In the genomic region with DNA sequence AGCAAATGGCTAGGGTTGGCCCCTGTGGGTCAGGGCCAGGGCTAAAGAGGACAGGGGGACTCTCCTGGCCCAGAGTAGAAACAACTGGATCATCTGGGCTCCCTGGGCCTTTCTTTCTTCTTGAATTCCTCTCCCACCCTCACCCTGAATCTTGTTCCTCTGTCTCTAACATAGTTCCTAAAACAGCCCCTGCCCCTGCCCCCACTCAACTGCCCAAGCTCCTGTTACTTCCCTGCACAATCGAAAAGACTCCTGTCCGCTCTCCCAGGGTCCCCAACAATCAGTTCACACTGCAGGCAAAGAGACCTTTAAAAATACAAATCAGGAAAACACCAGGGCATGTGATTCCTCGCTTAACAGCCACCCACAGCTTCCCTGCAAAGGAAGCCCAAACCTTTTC, we compare ENCODE assay signal across 16 cellular contexts. TPM values are rescaled to one million over a fixed set of nuclear protein-coding genes. Genes with fewer than 3 reads are reported as not detected.
DNase-seq lines count a peak whose midpoint lies in the region; ATAC-seq and TF ChIP-seq lines count a peak whose summit lies in the region.
"Had no signal": no experiment of that assay in that cellular context is flagged by ENCODE, and none has a peak within 500 bp of the region (broad histone marks: within the 10 kb centered on the region; RNA-seq: fewer than 3 reads in every experiment).

No MANE protein-coding gene starts in this region.

- peak in 1 of 2 experiments; percentile 16 for DNase-seq in Caco-2
- DNase-seq in NT2/D1 (ENCODE audit: low read depth, low spot score) = no peak
- DNase-seq in sciatic nerve (ENCODE audit: low spot score) = peak; percentile 53
- DNase-seq in occipital lobe (lab: John Stamatoyannopoulos, UW) = no peak
- DNase-seq in prostate gland (ENCODE audit: low spot score) = no peak
- no peak for DNase-seq in NCI-H1092 (lab: John Stamatoyannopoulos, UW)
- DNase-seq: activated CD4-positive, alpha-beta T cell treated with anti-CD3 and anti-CD28 coated beads, Interleukin-2, amount 10 ng/mL, durations not matched to agents 7 days and 5 days; activated T-cell treated with anti-CD3 and anti-CD28 coated beads, Interleukin-2, amount 50 U/mL, for 24 hours; foreskin melanocyte; Karpas-422; SJCRH30; tibial artery had no signal

- BruUV-seq in Caco-2 (replicated peaks; lab: Mats Ljungman, UMichigan) = no TSS peak

- H3K9me3 ChIP-seq in Caco-2 (no peaks in the 10 kb centered on the region), NT2/D1 (ENCODE audit: insufficient read depth, low read length) (no peaks in the 10 kb centered on the region), iPS-20b (ENCODE audit: insufficient read depth, low read depth, low read length) (no peaks in the 10 kb centered on the region), prostate gland (no peaks in the 10 kb centered on the region)
- H3K9me3 ChIP-seq: tibial artery had no signal

- peaks cover 29% of the 10 kb centered on the region for H3K4me1 Mint-ChIP-seq in Caco-2 (ENCODE audit: low read depth, unreplicated experiment)

- H3K9ac ChIP-seq in NT2/D1 (ENCODE audit: insufficient read length, low read depth) (peak overlapping the region; percentile 96), iPS-20b (ENCODE audit: low read depth, low read length) (peak overlapping the region; percentile 58; the same call in 1 of the 2 replicates)

- WGBS in prostate gland = 74% methylated on average over 3 of the region's 3 CpGs

- H3K27ac ChIP-seq in iPS-20b (ENCODE audit: low read length) (no peak overlapping the region), prostate gland (no peak overlapping the region)
- H3K27ac ChIP-seq: SJCRH30, tibial artery had no signal

- peak overlapping the region; percentile 2 for H3K27ac Mint-ChIP-seq in Caco-2 (ENCODE audit: unreplicated experiment)
- H3K27ac Mint-ChIP-seq: activated CD4-positive, alpha-beta T cell treated with anti-CD3 and anti-CD28 coated beads, Interleukin-2, amount 10 ng/mL, durations not matched to agents 7 days and 5 days; activated T-cell treated with anti-CD3 and anti-CD28 coated beads, Interleukin-2, amount 50 U/mL, for 24 hours had no signal

- no peaks in the 10 kb centered on the region for H3K27me3 Mint-ChIP-seq in Caco-2 (ENCODE audit: insufficient read depth, unreplicated experiment)

- POLR2A ChIA-PET in Caco-2 (lab: Charles Lee) = no interaction called here

- H3K9me3 Mint-ChIP-seq in Caco-2 (ENCODE audit: unreplicated experiment) = no peaks in the 10 kb centered on the region
- H3K9me3 Mint-ChIP-seq: activated CD4-positive, alpha-beta T cell treated with anti-CD3 and anti-CD28 coated beads, Interleukin-2, amount 10 ng/mL, durations not matched to agents 7 days and 5 days; activated T-cell treated with anti-CD3 and anti-CD28 coated beads, Interleukin-2, amount 50 U/mL, for 24 hours had no signal

- intact Hi-C loops in Caco-2 (cut with micrococcal nuclease; ENCODE audit: unreplicated experiment) (loop anchor here (5.0 kb wide), 1 partner anchor 448 kb away; the partner anchor contains the start of gene SLC4A8), sciatic nerve (cut with DNase I) (no loop called here), prostate gland (cut with DNase I) (loop anchor here (5.0 kb wide), 1 partner anchor 448 kb away; the partner anchor contains the start of gene SLC4A8)

- CTCF ChIA-PET in Caco-2 (lab: Charles Lee) = interaction anchor here (0.5 to 1.4 kb wide), 5 partner anchors 16 to 602 kb away, joined by 4 to 6 read pairs (median 4); no protein-coding TSS in a partner anchor

- TF ChIP-seq CTCF in Caco-2 (IDR thresholded peaks at IDR 0.05; ENCODE audit: insufficient read depth in 1 of 2, low read depth in 1 of 2, low read length in 1 of 2, severe bottlenecking in 1 of 2, unreplicated experiment in 1 of 2) = no peak
- TF ChIP-seq CTCF in prostate gland (IDR thresholded peaks at IDR 0.05) = no peak

- H3K4me3 Mint-ChIP-seq in Caco-2 (ENCODE audit: unreplicated experiment) = peak overlapping the region; percentile 84
- H3K4me3 Mint-ChIP-seq: activated CD4-positive, alpha-beta T cell treated with anti-CD3 and anti-CD28 coated beads, Interleukin-2, amount 10 ng/mL, durations not matched to agents 7 days and 5 days; activated T-cell treated with anti-CD3 and anti-CD28 coated beads, Interleukin-2, amount 50 U/mL, for 24 hours had no signal

- peaks cover 1% of the 10 kb centered on the region for H3K36me3 Mint-ChIP-seq in Caco-2 (ENCODE audit: insufficient read depth, unreplicated experiment)

- TF ChIP-seq POLR2A in prostate gland (IDR thresholded peaks at IDR 0.05) = no peak

- H3K36me3 ChIP-seq in Caco-2 (ENCODE audit: control insufficient read depth, insufficient read depth, low read length) = no peaks in the 10 kb centered on the region
- H3K36me3 ChIP-seq in NT2/D1 (ENCODE audit: insufficient read depth, insufficient read length, low read length) = no peaks in the 10 kb centered on the region
- no peaks in the 10 kb centered on the region for H3K36me3 ChIP-seq in iPS-20b (ENCODE audit: insufficient read depth, low read depth, low read length)
- no peaks in the 10 kb centered on the region for H3K36me3 ChIP-seq in prostate gland
- H3K36me3 ChIP-seq: SJCRH30, tibial artery had no signal

- H3K4me3 ChIP-seq in Caco-2 (ENCODE audit: low read depth, low read length) (no peak overlapping the region), NT2/D1 (ENCODE audit: insufficient read length, low read depth) (peak overlapping the region; percentile 70), iPS-20b (ENCODE audit: low read length) (peak overlapping the region; percentile 72; the same call in 1 of the 2 replicates), prostate gland (no peak overlapping the region)
- H3K4me3 ChIP-seq: SJCRH30 had no signal

- ATAC-seq in sciatic nerve (no peak), GM21576 (IDR thresholded peaks at IDR 0.05; ENCODE audit: unreplicated experiment) (no peak)
- ATAC-seq: HCT116 had no signal

- H3K27me3 ChIP-seq in Caco-2 (replicated peaks; ENCODE audit: control insufficient read depth, insufficient read depth, low read length) (no peaks in the 10 kb centered on the region), NT2/D1 (ENCODE audit: insufficient read depth, insufficient read length) (peaks cover 28% of the 10 kb centered on the region), iPS-20b (ENCODE audit: insufficient read depth, low read length) (peaks cover 58% of the 10 kb centered on the region), prostate gland (replicated peaks; ENCODE audit: insufficient read depth) (peaks cover 11% of the 10 kb centered on the region)

- peaks cover 28% of the 10 kb centered on the region for H3K4me1 ChIP-seq in Caco-2
- peaks cover 42% of the 10 kb centered on the region for H3K4me1 ChIP-seq in NT2/D1 (ENCODE audit: insufficient read depth, insufficient read length)
- H3K4me1 ChIP-seq in iPS-20b (ENCODE audit: insufficient read depth, low read length) = peaks cover 30% of the 10 kb centered on the region
- H3K4me1 ChIP-seq in prostate gland (replicated peaks) = no peaks in the 10 kb centered on the region
- H3K4me1 ChIP-seq: SJCRH30 had no signal

RNA-seq across cellular contexts. Expression of gene ANKRD33, which starts 18.0 kb away (rescaled TPM):
- not detected in 2 replicates for total RNA-seq in Caco-2 (2022)
- 0.76 TPM for total RNA-seq in sciatic nerve
- not detected for total RNA-seq in occipital lobe
- total RNA-seq in prostate gland = not detected
- total RNA-seq: activated CD4-positive, alpha-beta T cell treated with anti-CD3 and anti-CD28 coated beads, Interleukin-2, amount 10 ng/mL, durations not matched to agents 7 days and 5 days; NCI-H460; SJCRH30 had no signal

RNA-seq across cellular contexts. Expression of gene FIGNL2, which starts 21.4 kb away (rescaled TPM):
- total RNA-seq in Caco-2 (2022) (3.5 and 3.6 TPM in 2 replicates), sciatic nerve (4.0 TPM), occipital lobe (0.47 TPM), prostate gland (1 to 10 TPM in 1 of 2 donors, under 1 TPM in 1; 0.46 to 1.4 TPM)

RNA-seq across cellular contexts. Expression of gene ACVRL1, which starts 37.4 kb away (rescaled TPM):
- total RNA-seq in Caco-2 (2022) = 0.74 TPM in 1 of 2 replicates, not detected in the other
- 57.6 TPM for total RNA-seq in sciatic nerve
- total RNA-seq in occipital lobe = 11.5 TPM
- total RNA-seq in prostate gland = 10 to 100 TPM; 31.1 to 34.8 TPM
- total RNA-seq: activated CD4-positive, alpha-beta T cell treated with anti-CD3 and anti-CD28 coated beads, Interleukin-2, amount 10 ng/mL, durations not matched to agents 7 days and 5 days; NCI-H460 had no signal

Comparison
In these comparisons a context has a peak if more than half of its experiments do, and no peak if none do; other contexts are left out.
1. H3K4me3 ChIP-seq: peak in NT2/D1 (single experiment) and iPS-20b (single experiment); none in Caco-2 (single experiment) and prostate gland (0 of 2).